In the genomic region with DNA sequence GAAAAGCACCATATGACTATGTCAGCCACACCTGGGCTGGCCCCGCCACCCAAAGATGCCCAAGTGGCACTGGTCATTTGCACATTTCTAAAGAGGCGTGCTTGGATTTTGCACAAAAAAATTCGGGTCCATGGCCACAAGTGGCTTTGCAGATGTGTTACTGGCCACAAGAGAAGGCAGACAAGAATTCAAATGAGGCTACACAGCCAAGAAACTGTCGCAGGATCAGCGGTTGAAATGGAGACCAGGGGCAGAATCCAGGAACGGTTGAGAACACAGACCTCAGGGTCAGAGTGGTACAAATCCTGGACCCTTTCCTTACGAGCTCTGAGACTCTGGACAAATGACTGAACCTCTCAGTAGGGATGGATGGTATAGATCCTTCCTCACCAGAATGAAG, we compare ENCODE assay signal across 18 cellular contexts. TPM values are rescaled to one million over a fixed set of nuclear protein-coding genes. Genes with fewer than 3 reads are reported as not detected.
A peak's percentile ranks its signal among the peaks of the same experiment; 100 is the strongest.
DNase-seq lines count a peak whose midpoint lies in the region; TF ChIP-seq lines count a peak whose summit lies in the region.
"Had no signal": no experiment of that assay in that cellular context is flagged by ENCODE, and none has a peak within 500 bp of the region (broad histone marks: within the 10 kb centered on the region; RNA-seq: fewer than 3 reads in every experiment).

No MANE protein-coding gene starts in this region.

- WGBS in testis, 2 donors: 81 to 87% methylated on average over 7 of the region's 7 CpGs

- TF ChIP-seq POLR2A in testis (IDR thresholded peaks at IDR 0.05): no peak

- peak overlapping the region; percentile 15 for H3K27ac Mint-ChIP-seq in neural progenitor cell
- no peak overlapping the region for H3K27ac Mint-ChIP-seq in type B pancreatic cell
- no peak overlapping the region for H3K27ac Mint-ChIP-seq in immature natural killer cell
- H3K27ac Mint-ChIP-seq: B cell had no signal

- H3K27me3 ChIP-seq in left ventricle myocardium inferior (ENCODE audit: low read depth): no peaks in the 10 kb centered on the region
- no peaks in the 10 kb centered on the region for H3K27me3 ChIP-seq in right atrium auricular region
- no peaks in the 10 kb centered on the region for H3K27me3 ChIP-seq in neural progenitor cell
- H3K27me3 ChIP-seq in testis: no peaks in the 10 kb centered on the region

- H3K9me3 Mint-ChIP-seq in neural progenitor cell (no peaks in the 10 kb centered on the region), type B pancreatic cell (no peaks in the 10 kb centered on the region), immature natural killer cell (no peaks in the 10 kb centered on the region)
- H3K9me3 Mint-ChIP-seq: CD14-positive monocyte had no signal

- H2AFZ ChIP-seq in neural progenitor cell (replicated peaks): no peak overlapping the region

- H3K27me3 Mint-ChIP-seq in neural progenitor cell (ENCODE audit: insufficient read depth, low read depth): no peaks in the 10 kb centered on the region
- no peaks in the 10 kb centered on the region for H3K27me3 Mint-ChIP-seq in type B pancreatic cell
- peaks cover 0 to 4% (median 2%) of the 10 kb centered on the region in 3 donors for H3K27me3 Mint-ChIP-seq in immature natural killer cell (ENCODE audit: low read depth in 3 of 3)

- TF ChIP-seq CTCF in left ventricle myocardium inferior (IDR thresholded peaks at IDR 0.05; ENCODE audit: borderline replicate concordance): no peak
- TF ChIP-seq CTCF in right atrium auricular region (IDR thresholded peaks at IDR 0.05): no peak
- no peak for TF ChIP-seq CTCF in coronary artery (IDR thresholded peaks at IDR 0.05)
- no peak for TF ChIP-seq CTCF in neural progenitor cell (IDR thresholded peaks at IDR 0.05)
- no peak for TF ChIP-seq CTCF in testis (IDR thresholded peaks at IDR 0.05)
- TF ChIP-seq CTCF in type B pancreatic cell (conservative IDR thresholded peaks at IDR 0.05): no peak

- no peak overlapping the region for H3K9ac ChIP-seq in neural progenitor cell

- no peaks in the 10 kb centered on the region for H4K20me1 ChIP-seq in neural progenitor cell (ENCODE audit: low read depth)

- H3K4me1 ChIP-seq in left ventricle myocardium inferior (peaks cover 48% of the 10 kb centered on the region), right atrium auricular region (peaks cover 0 to 50% of the 10 kb centered on the region in 2 donors), neural progenitor cell (peaks cover 11% of the 10 kb centered on the region), testis (peaks cover 44% of the 10 kb centered on the region)

- H3K4me1 Mint-ChIP-seq in neural progenitor cell: peaks cover 35% of the 10 kb centered on the region
- H3K4me1 Mint-ChIP-seq in type B pancreatic cell (ENCODE audit: unreplicated experiment): peaks cover 41% of the 10 kb centered on the region
- H3K4me1 Mint-ChIP-seq in immature natural killer cell: no peaks in the 10 kb centered on the region
- H3K4me1 Mint-ChIP-seq: B cell, CD14-positive monocyte had no signal

- H3K4me3 Mint-ChIP-seq in neural progenitor cell (no peak overlapping the region), type B pancreatic cell (no peak overlapping the region), immature natural killer cell (no peak overlapping the region)
- H3K4me3 Mint-ChIP-seq: B cell, CD14-positive monocyte had no signal

- H3K36me3 Mint-ChIP-seq in neural progenitor cell (no peaks in the 10 kb centered on the region), type B pancreatic cell (no peaks in the 10 kb centered on the region), immature natural killer cell (no peaks in the 10 kb centered on the region)
- H3K36me3 Mint-ChIP-seq: CD14-positive monocyte had no signal

- no peak overlapping the region for H3K4me2 ChIP-seq in neural progenitor cell

- H3K36me3 ChIP-seq in left ventricle myocardium inferior (no peaks in the 10 kb centered on the region), right atrium auricular region (no peaks in the 10 kb centered on the region), neural progenitor cell (no peaks in the 10 kb centered on the region), testis (ENCODE audit: low read depth, missing control alignments) (no peaks in the 10 kb centered on the region)

- DNase-seq in left ventricle myocardium inferior (no peak), right atrium auricular region (ENCODE audit: low spot score) (no peak), coronary artery (ENCODE audit: low spot score) (no peak), neural progenitor cell (ENCODE audit: low spot score) (no peak), testis (no peak), type B pancreatic cell (ENCODE audit: extremely low spot score, unreplicated experiment) (no peak), immature natural killer cell (no peak)
- no peak for DNase-seq in activated T-cell treated with anti-CD3 and anti-CD28 coated beads, Interleukin-2, amount 50 U/mL, for 48 hours
- DNase-seq: EL, GF-D8, NCI-H1105, NCI-H146, NCI-H2029, NCI-H2227 treated with DMSO at 0.1 percent for 48 hours, NCI-H510A treated with DMSO at 0.1 percent for 48 hours, NCI-H748 treated with DMSO at 0.1 percent for 48 hours had no signal

- intact Hi-C loops in left ventricle myocardium inferior (cut with micrococcal nuclease): no loop called here
- intact Hi-C loops in testis (cut with DNase I; ENCODE audit: low total_unique reads): no loop called here

- H3K4me3 ChIP-seq in left ventricle myocardium inferior (no peak overlapping the region), right atrium auricular region (no peak overlapping the region), coronary artery (no peak overlapping the region), neural progenitor cell (no peak overlapping the region), testis (no peak overlapping the region)

- H3F3A ChIP-seq in neural progenitor cell (ENCODE audit: low read depth): peaks cover 7% of the 10 kb centered on the region

- H3K79me2 ChIP-seq in neural progenitor cell (ENCODE audit: low read depth): no peaks in the 10 kb centered on the region

- H3K9me3 ChIP-seq in left ventricle myocardium inferior (replicated peaks): no peaks in the 10 kb centered on the region
- H3K9me3 ChIP-seq in right atrium auricular region: no peaks in the 10 kb centered on the region
- H3K9me3 ChIP-seq in neural progenitor cell (ENCODE audit: low read depth): no peaks in the 10 kb centered on the region
- H3K9me3 ChIP-seq in testis: no peaks in the 10 kb centered on the region

- H3K27ac ChIP-seq in left ventricle myocardium inferior (replicated peaks) (peak overlapping the region; percentile 64), right atrium auricular region (peak overlapping the region in 1 of 2 donors; percentile 34), coronary artery (peak overlapping the region; percentile 35 to 64), neural progenitor cell (no peak overlapping the region), testis (peak overlapping the region; percentile 9 to 34)

RNA-seq across cellular contexts. Expression of a gene that starts 48.6 kb away (rescaled TPM):
- total RNA-seq in left ventricle myocardium inferior (22.5 TPM), right atrium auricular region (10 to 100 TPM; 39.0 to 42.3 TPM), neural progenitor cell (ENCODE audit: low replicate concordance) (10.2 and 11.8 TPM in 2 replicates), testis (10 to 100 TPM; 40.3 to 42.1 TPM), type B pancreatic cell (ENCODE audit: low replicate concordance) (61.3 and 99.9 TPM in 2 replicates)
- polyA plus RNA-seq in testis (ENCODE audit: insufficient read depth, low read depth, low replicate concordance) (12.1 TPM), immature natural killer cell (not detected)
